Comparison of ENCODE assay signal across 9 cellular contexts in the genomic region with DNA sequence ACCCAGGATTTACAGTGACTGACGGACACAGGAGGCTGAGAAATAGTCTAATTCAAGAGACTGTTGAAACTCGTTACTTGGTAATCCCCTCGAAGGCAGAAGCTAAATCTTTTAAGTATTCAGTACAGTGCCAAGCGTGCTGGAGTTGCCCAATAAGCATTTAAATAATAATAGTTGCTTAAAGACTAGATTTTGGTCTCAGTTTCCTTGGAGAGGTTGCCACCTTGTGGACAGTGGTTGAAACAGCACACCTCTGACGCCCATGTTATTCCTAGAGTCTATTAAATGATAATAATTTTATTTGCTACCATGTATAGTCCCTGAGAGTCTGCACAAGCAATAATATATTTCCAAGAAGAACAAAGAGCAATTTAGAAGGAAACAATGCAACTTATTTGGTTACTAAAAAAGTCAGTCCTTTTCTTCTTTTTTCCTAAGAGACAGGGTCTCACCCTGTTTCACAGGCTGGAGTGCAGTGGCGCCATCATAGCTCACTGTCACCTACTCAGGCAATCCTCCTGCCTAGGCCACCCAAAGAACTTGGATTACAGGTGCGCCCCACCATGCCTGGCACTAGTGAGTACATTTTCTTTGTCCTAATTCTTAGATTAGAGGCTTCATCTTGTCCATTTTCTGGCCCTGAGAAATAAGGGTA.
A peak's percentile ranks its signal among the peaks of the same experiment; 100 is the strongest.
DNase-seq lines count a peak whose midpoint lies in the region; ATAC-seq, FAIRE-seq and TF ChIP-seq lines count a peak whose summit lies in the region.
"Had no signal": no experiment of that assay in that cellular context is flagged by ENCODE, and none has a peak within 500 bp of the region (broad histone marks: within the 10 kb centered on the region; RNA-seq: fewer than 3 reads in every experiment).

No MANE protein-coding gene starts in this region.

- peak; percentile 12 for FAIRE-seq in endometrium (lab: Jason Lieb, UNC)

- WGBS in thyroid gland, 2 donors = 38 to 43% methylated on average over 7 of the region's 7 CpGs

- peaks cover 9% of the 10 kb centered on the region for H3K27me3 Mint-ChIP-seq in activated B cell treated with CpG ODN at 0.5 μM for 24 hours

- H3K9me3 Mint-ChIP-seq in activated B cell treated with CpG ODN at 0.5 μM for 24 hours = no peaks in the 10 kb centered on the region
- H3K9me3 Mint-ChIP-seq: activated naive CD8-positive, alpha-beta T cell treated with anti-CD3 and anti-CD28 coated beads, Interleukin-2, amount 10 ng/mL, durations not matched to agents 7 days and 5 days had no signal

- no peaks in the 10 kb centered on the region for H3K36me3 ChIP-seq in thyroid gland

- H3K27me3 ChIP-seq in thyroid gland = no peaks in the 10 kb centered on the region

- intact Hi-C loops in activated B cell treated with CpG ODN at 0.5 μM for 24 hours (cut with micrococcal nuclease) (loop anchor here (1.0 to 2.0 kb wide), 2 partner anchors 348 to 1796 kb away; no protein-coding TSS in a partner anchor), thyroid gland (cut with DNase I) (loop anchor here (2.0 to 10.0 kb wide), 2 partner anchors 150 to 348 kb away; partner anchors contain the start of gene ADAMTS18)

- DNase-seq in ELR (ENCODE audit: low read depth) (peak; percentile 66), HEK293T (ENCODE audit: extremely low spot score) (peak; percentile 57), NCI-H2227 (lab: John Stamatoyannopoulos, UW; ENCODE audit: unreplicated experiment) (peak; percentile 55), activated B cell treated with CpG ODN at 0.5 μM for 24 hours (no peak), middle frontal gyrus (ENCODE audit: extremely low spot score, low spot score) (peak; percentile 12), thyroid gland (peak; percentile 48 to 53)
- DNase-seq: activated naive CD8-positive, alpha-beta T cell treated with anti-CD3 and anti-CD28 coated beads, Interleukin-2, amount 10 ng/mL, durations not matched to agents 7 days and 5 days had no signal

- H3K27ac ChIP-seq in thyroid gland = no peak overlapping the region

- peak; percentile 42 for ATAC-seq in activated B cell treated with CpG ODN at 0.5 μM for 24 hours (ENCODE audit: low read depth)
- ATAC-seq in HG03025 (IDR thresholded peaks at IDR 0.05; ENCODE audit: low FRiP score, unreplicated experiment) = no peak

- H3K27ac Mint-ChIP-seq in activated B cell treated with CpG ODN at 0.5 μM for 24 hours = no peak overlapping the region
- H3K27ac Mint-ChIP-seq: activated naive CD8-positive, alpha-beta T cell treated with anti-CD3 and anti-CD28 coated beads, Interleukin-2, amount 10 ng/mL, durations not matched to agents 7 days and 5 days had no signal

- CTCF ChIA-PET in HEK293T (lab: Yijun Ruan, JAX) = interaction anchor here (0.7 to 6.2 kb wide), 15 partner anchors 10 to 354 kb away, joined by 3 to 67 read pairs (median 4); partner anchors contain the start of gene ADAMTS18
- CTCF ChIA-PET in activated B cell treated with CpG ODN at 0.5 μM for 24 hours (lab: Charles Lee) = interaction anchor here (1.2 to 8.0 kb wide), 6 partner anchors 10 to 347 kb away, joined by 3 to 125 read pairs (median 6); no protein-coding TSS in a partner anchor

- H3K36me3 Mint-ChIP-seq in activated B cell treated with CpG ODN at 0.5 μM for 24 hours (ENCODE audit: low read depth) = no peaks in the 10 kb centered on the region
- H3K36me3 Mint-ChIP-seq: activated naive CD8-positive, alpha-beta T cell treated with anti-CD3 and anti-CD28 coated beads, Interleukin-2, amount 10 ng/mL, durations not matched to agents 7 days and 5 days had no signal

- no peak overlapping the region for H3K4me3 Mint-ChIP-seq in activated B cell treated with CpG ODN at 0.5 μM for 24 hours
- H3K4me3 Mint-ChIP-seq: activated naive CD8-positive, alpha-beta T cell treated with anti-CD3 and anti-CD28 coated beads, Interleukin-2, amount 10 ng/mL, durations not matched to agents 7 days and 5 days had no signal

- H3K4me3 ChIP-seq in thyroid gland (replicated peaks in 1 of 3) = no peak overlapping the region

- POLR2A ChIA-PET in HEK293T (lab: Yijun Ruan, JAX) (interaction anchor here (1.5 to 1.9 kb wide), 2 partner anchors 146 to 148 kb away, joined by 4 to 7 read pairs; partner anchors contain the start of gene ADAMTS18), activated B cell treated with CpG ODN at 0.5 μM for 24 hours (lab: Charles Lee) (interaction anchor here (0.7 kb wide), 1 partner anchor 126 kb away, joined by 3 read pairs; no protein-coding TSS in a partner anchor)

- TF ChIP-seq POLR2A in thyroid gland (IDR thresholded peaks at IDR 0.05) = no peak

- peaks cover 11 to 12% of the 10 kb centered on the region in 2 donors for H3K4me1 ChIP-seq in thyroid gland

- H3K4me1 Mint-ChIP-seq in activated B cell treated with CpG ODN at 0.5 μM for 24 hours = no peaks in the 10 kb centered on the region

- no peaks in the 10 kb centered on the region for H3K9me3 ChIP-seq in thyroid gland

- TF ChIP-seq CTCF in activated B cell treated with CpG ODN at 0.5 μM for 24 hours (IDR thresholded peaks at IDR 0.05) = peak; percentile 90
- TF ChIP-seq CTCF in thyroid gland (IDR thresholded peaks at IDR 0.05) = peak; percentile 50 to 98 (median 88)

TF ChIP-seq in HEK293T, 16 proteins besides CTCF, POLR2A, EP300 and RAD21:
- no peak for TF ChIP-seq SP1 (IDR thresholded peaks at IDR 0.05)
- no peak for TF ChIP-seq ZNF384 (IDR thresholded peaks at IDR 0.05)
- TF ChIP-seq FOXM1 (IDR thresholded peaks at IDR 0.05; ENCODE audit: borderline replicate concordance) = no peak
- TF ChIP-seq FOXA1 (IDR thresholded peaks at IDR 0.05) = no peak
- TF ChIP-seq TARDBP (IDR thresholded peaks at IDR 0.05) = no peak
- no peak for TF ChIP-seq LEF1 (IDR thresholded peaks at IDR 0.05; ENCODE audit: borderline replicate concordance)
- no peak for TF ChIP-seq PKNOX1 (IDR thresholded peaks at IDR 0.05)
- TF ChIP-seq CTBP1 (IDR thresholded peaks at IDR 0.05; ENCODE audit: borderline replicate concordance) = no peak
- no peak for TF ChIP-seq FOXK2 (IDR thresholded peaks at IDR 0.05)
- TF ChIP-seq ARNT (IDR thresholded peaks at IDR 0.05) = no peak
- TF ChIP-seq NFRKB (IDR thresholded peaks at IDR 0.05) = no peak
- no peak for TF ChIP-seq ELF4 (IDR thresholded peaks at IDR 0.05)
- TF ChIP-seq HDGF (IDR thresholded peaks at IDR 0.05; ENCODE audit: borderline replicate concordance) = no peak
- no peak for TF ChIP-seq SUZ12 (IDR thresholded peaks at IDR 0.05)
- TF ChIP-seq BHLHE40 (IDR thresholded peaks at IDR 0.05; ENCODE audit: borderline replicate concordance) = no peak
- no peak for TF ChIP-seq L3MBTL2 (conservative IDR thresholded peaks at IDR 0.05)
TF ChIP-seq in HEK293T: peak in this region for 0.
